13 cellular contexts compared by ENCODE assay signal in the genomic region with DNA sequence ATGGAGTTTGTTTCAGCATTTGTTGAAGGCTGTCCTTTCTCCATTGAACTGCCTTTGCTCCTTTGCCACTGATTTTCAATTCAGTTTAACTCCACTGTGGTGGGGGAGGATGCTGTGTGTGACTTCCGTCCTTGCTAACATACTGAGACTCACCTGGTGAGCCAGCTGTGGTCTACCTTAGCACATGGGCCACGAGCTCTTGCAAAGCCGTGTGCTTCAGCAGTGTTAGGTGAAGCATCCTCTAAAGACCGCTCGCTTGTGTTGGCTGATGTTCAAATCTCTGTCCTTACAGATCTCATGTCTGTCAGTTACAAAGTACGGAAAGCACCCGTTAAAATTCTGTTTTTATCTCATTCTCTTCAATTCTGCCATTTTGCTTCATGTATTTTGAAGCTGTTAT. TPM values are rescaled to one million over a fixed set of nuclear protein-coding genes. Genes with fewer than 3 reads are reported as not detected.
DNase-seq lines count a peak whose midpoint lies in the region; ATAC-seq, FAIRE-seq and TF ChIP-seq lines count a peak whose summit lies in the region.
"Had no signal": no experiment of that assay in that cellular context is flagged by ENCODE, and none has a peak within 500 bp of the region (broad histone marks: within the 10 kb centered on the region; RNA-seq: fewer than 3 reads in every experiment).

No MANE protein-coding gene starts in this region.

- DNase-seq in GM23248 (no peak), endothelial cell of umbilical vein (ENCODE audit: low read depth, low spot score) (no peak), OCI-M1 (lab: John Stamatoyannopoulos, UW) (no peak), RCC 7860 (ENCODE audit: low spot score) (no peak)
- DNase-seq: activated B cell treated with CpG ODN at 0.5 μM for 24 hours; activated naive CD8-positive, alpha-beta T cell treated with anti-CD3 and anti-CD28 coated beads, Interleukin-2, amount 10 ng/mL, durations not matched to agents 7 days and 5 days; cortex of kidney; stimulated activated CD4-positive, alpha-beta T cell treated with anti-CD3 and anti-CD28 coated beads, Interleukin-2, amount 100 ng/mL, for 24 hours had no signal

- H3K4me2 ChIP-seq in GM23248 (ENCODE audit: unreplicated experiment) (peak overlapping the region; percentile 58), OCI-LY1 (ENCODE audit: low read length) (no peak overlapping the region), endothelial cell of umbilical vein (ENCODE audit: insufficient read depth, low read length) (no peak overlapping the region), parathyroid adenoma (ENCODE audit: low read length) (no peak overlapping the region)

- H3K9me1 ChIP-seq in endothelial cell of umbilical vein (replicated peaks; ENCODE audit: control insufficient read depth, extremely low read depth, insufficient read depth, low read length): no peaks in the 10 kb centered on the region

- H3K79me2 ChIP-seq in GM23248 (ENCODE audit: insufficient read depth) (no peaks in the 10 kb centered on the region), OCI-LY1 (ENCODE audit: insufficient read depth, low read length) (no peaks in the 10 kb centered on the region), endothelial cell of umbilical vein (ENCODE audit: control insufficient read depth, insufficient read depth, low read length) (no peaks in the 10 kb centered on the region), parathyroid adenoma (no peaks in the 10 kb centered on the region)

- CTCF ChIA-PET in endothelial cell of umbilical vein (lab: Charles Lee): no interaction called here

- TF ChIP-seq POLR2A in endothelial cell of umbilical vein (IDR thresholded peaks at IDR 0.05; ENCODE audit: low read depth, low read length): no peak

- BruUV-seq in endothelial cell of umbilical vein (replicated peaks; lab: Mats Ljungman, UMichigan): no TSS peak

- TF ChIP-seq CTCF in OCI-LY1 (IDR thresholded peaks at IDR 0.05; ENCODE audit: low read length) (no peak), endothelial cell of umbilical vein (IDR thresholded peaks at IDR 0.05; ENCODE audit: extremely low read depth in 1 of 2, insufficient read depth in 1 of 2, low read depth in 1 of 2, low read length in 2 of 2) (no peak), parathyroid adenoma (IDR thresholded peaks at IDR 0.05) (no peak)

- dilution Hi-C loops in endothelial cell of umbilical vein (cut with MboI; ENCODE audit: extremely low pct_ligation_motif_present, low sequenced_read_pairs): no loop called here

- no peaks in the 10 kb centered on the region for H3K9me2 ChIP-seq in GM23248 (ENCODE audit: insufficient read depth)
- no peaks in the 10 kb centered on the region for H3K9me2 ChIP-seq in OCI-LY1 (ENCODE audit: low read depth, low read length)

- H3K9ac ChIP-seq in GM23248 (no peak overlapping the region), OCI-LY1 (ENCODE audit: low read length) (no peak overlapping the region), endothelial cell of umbilical vein (replicated peaks; ENCODE audit: extremely low read depth, insufficient read depth, low read length) (no peak overlapping the region), parathyroid adenoma (no peak overlapping the region)

- H3K27ac ChIP-seq in GM23248: no peak overlapping the region; the same call in 1 of the 2 replicates
- peak overlapping the region; percentile 40 for H3K27ac ChIP-seq in OCI-LY1 (ENCODE audit: low read depth, low read length, poor library complexity, severe bottlenecking)
- peak overlapping the region; percentile 69 for H3K27ac ChIP-seq in endothelial cell of umbilical vein (ENCODE audit: insufficient read depth, low read depth, low read length)
- H3K27ac ChIP-seq in parathyroid adenoma: peak overlapping the region; percentile 71

- H3K4me3 ChIP-seq in GM23248 (no peak overlapping the region), OCI-LY1 (ENCODE audit: low read depth, low read length, poor library complexity, severe bottlenecking) (no peak overlapping the region), endothelial cell of umbilical vein (replicated peaks in 1 of 3; ENCODE audit: insufficient read depth in 1 of 3, low read depth in 1 of 3, low read length in 3 of 3) (no peak overlapping the region), parathyroid adenoma (ENCODE audit: low read depth, low read length) (no peak overlapping the region)

- in situ Hi-C loops in GM23248 (cut with MboI): no loop called here

- no peaks in the 10 kb centered on the region for H3K27me3 ChIP-seq in GM23248 (replicated peaks; ENCODE audit: insufficient read depth)
- no peaks in the 10 kb centered on the region for H3K27me3 ChIP-seq in OCI-LY1 (ENCODE audit: insufficient read depth, low read length)
- no peaks in the 10 kb centered on the region for H3K27me3 ChIP-seq in endothelial cell of umbilical vein (ENCODE audit: control insufficient read depth in 2 of 2, insufficient read depth in 2 of 2, low read length in 2 of 2)
- no peaks in the 10 kb centered on the region for H3K27me3 ChIP-seq in parathyroid adenoma (ENCODE audit: control insufficient read depth, insufficient read depth, low read length)
- H3K27me3 ChIP-seq: BE2C had no signal

- FAIRE-seq in endothelial cell of umbilical vein (lab: Jason Lieb, UNC) (no peak), RCC 7860 (lab: Jason Lieb, UNC) (no peak)

- POLR2A ChIA-PET in endothelial cell of umbilical vein (lab: Charles Lee): no interaction called here

- peaks cover 12% of the 10 kb centered on the region for H3F3A ChIP-seq in GM23248 (ENCODE audit: insufficient read depth)
- H3F3A ChIP-seq in OCI-LY1 (ENCODE audit: insufficient read depth, low read length): no peaks in the 10 kb centered on the region; the same call in 1 of the 2 replicates

- no peaks in the 10 kb centered on the region for H3K9me3 ChIP-seq in GM23248 (ENCODE audit: low read depth)
- H3K9me3 ChIP-seq in OCI-LY1 (ENCODE audit: low read length): no peaks in the 10 kb centered on the region
- H3K9me3 ChIP-seq in endothelial cell of umbilical vein (replicated peaks; ENCODE audit: control insufficient read depth, insufficient read depth, low read length): no peaks in the 10 kb centered on the region
- no peaks in the 10 kb centered on the region for H3K9me3 ChIP-seq in parathyroid adenoma (ENCODE audit: control insufficient read depth, low read length)
- H3K9me3 ChIP-seq: BE2C had no signal

- H3K36me3 ChIP-seq in GM23248 (ENCODE audit: low read depth): peaks cover 4% of the 10 kb centered on the region; the same call in 1 of the 2 replicates
- H3K36me3 ChIP-seq in OCI-LY1 (ENCODE audit: insufficient read depth, low read length): peaks cover 28% of the 10 kb centered on the region
- peaks cover 0 to 9% of the 10 kb centered on the region in 2 experiments for H3K36me3 ChIP-seq in endothelial cell of umbilical vein (ENCODE audit: control insufficient read depth in 2 of 2, extremely low read depth in 1 of 2, insufficient read depth in 2 of 2, low read length in 2 of 2)
- H3K36me3 ChIP-seq in parathyroid adenoma (ENCODE audit: control insufficient read depth, insufficient read depth, low read length): no peaks in the 10 kb centered on the region

- H2AFZ ChIP-seq in GM23248 (no peak overlapping the region), OCI-LY1 (ENCODE audit: low read length) (no peak overlapping the region), endothelial cell of umbilical vein (ENCODE audit: low read depth, low read length) (no peak overlapping the region), parathyroid adenoma (no peak overlapping the region)

- WGBS in GM23248 (ENCODE audit: low coverage in 1 of 2, low lambda C conversion rate in 2 of 2, missing lambda C conversion rate in 2 of 2), 2 experiments: 62 to 65% methylated on average over 7 of the region's 7 CpGs

- intact Hi-C loops in endothelial cell of umbilical vein (cut with micrococcal nuclease): loop anchor here (5.0 kb wide), 1 partner anchor 36 kb away; no protein-coding TSS in a partner anchor

- peaks cover 24% of the 10 kb centered on the region for H3K4me1 ChIP-seq in GM23248 (ENCODE audit: insufficient read depth)
- H3K4me1 ChIP-seq in OCI-LY1 (ENCODE audit: insufficient read depth, low read length, severe bottlenecking): peaks cover 36% of the 10 kb centered on the region
- peaks cover 31% of the 10 kb centered on the region for H3K4me1 ChIP-seq in endothelial cell of umbilical vein (ENCODE audit: control insufficient read depth, extremely low read depth, insufficient read depth, low read length)
- H3K4me1 ChIP-seq in parathyroid adenoma: peaks cover 9% of the 10 kb centered on the region

- no peak for ATAC-seq in GM21447 (IDR thresholded peaks at IDR 0.05; ENCODE audit: unreplicated experiment)
- ATAC-seq in HG02970 (IDR thresholded peaks at IDR 0.05; ENCODE audit: low FRiP score, unreplicated experiment): no peak

- no peaks in the 10 kb centered on the region for H4K20me1 ChIP-seq in GM23248 (ENCODE audit: insufficient read depth)
- H4K20me1 ChIP-seq in OCI-LY1 (ENCODE audit: insufficient read depth, low read length): no peaks in the 10 kb centered on the region
- H4K20me1 ChIP-seq in endothelial cell of umbilical vein (replicated peaks; ENCODE audit: control insufficient read depth, extremely low read depth, insufficient read depth, low read length): no peaks in the 10 kb centered on the region

RNA-seq across cellular contexts. Expression of gene SPATC1L, which starts 3.6 kb away (rescaled TPM):
- total RNA-seq in GM23248 (2014; rRNA removed; shearing (Covaris generic)): 5.2 and 5.3 TPM in 2 replicates
- polyA plus RNA-seq in GM23248 (2016; fragmentation: Nextera tagmentation; extraction: Ambion mirVana) (15.2 and 15.7 TPM in 2 replicates), endothelial cell of umbilical vein (11.5 and 14.6 TPM in 2 replicates)
- total RNA-seq in endothelial cell of umbilical vein: 15.3 and 31.7 TPM in 2 replicates
- 10.2 and 16.5 TPM in 2 replicates for polyA plus RNA-seq in endothelial cell of umbilical vein (2011; cell fraction: cytosol; rRNA removed)
- polyA plus RNA-seq in endothelial cell of umbilical vein (2011; cell fraction: nucleus; rRNA removed): 6.4 and 9.8 TPM in 2 replicates
- polyA plus RNA-seq in endothelial cell of umbilical vein (2012): 18.3 and 18.4 TPM in 2 replicates
- 5.2 and 6.1 TPM in 2 replicates for polyA minus RNA-seq in endothelial cell of umbilical vein
- polyA minus RNA-seq in endothelial cell of umbilical vein (2011; cell fraction: cytosol; rRNA and poly(A)+ RNA removed): 5.9 TPM
- polyA minus RNA-seq in endothelial cell of umbilical vein (2011; cell fraction: nucleus; rRNA and poly(A)+ RNA removed): 2.5 and 5.8 TPM in 2 replicates

RNA-seq across cellular contexts. Expression of gene FTCD, which starts 32.4 kb away (rescaled TPM):
- total RNA-seq in GM23248 (2014; rRNA removed; shearing (Covaris generic)): not detected in 2 replicates
- not detected in 2 replicates for polyA plus RNA-seq in GM23248 (2016; fragmentation: Nextera tagmentation; extraction: Ambion mirVana)
- total RNA-seq in endothelial cell of umbilical vein: 1.2 and 1.5 TPM in 2 replicates
- 0.06 TPM in 1 of 2 replicates, not detected in the other for polyA plus RNA-seq in endothelial cell of umbilical vein
- 0.04 TPM in 1 of 2 replicates, not detected in the other for polyA plus RNA-seq in endothelial cell of umbilical vein (2011; cell fraction: cytosol; rRNA removed)
- 0.28 and 0.37 TPM in 2 replicates for polyA plus RNA-seq in endothelial cell of umbilical vein (2011; cell fraction: nucleus; rRNA removed)
- polyA plus RNA-seq in endothelial cell of umbilical vein (2012): 0.36 and 0.42 TPM in 2 replicates
- polyA minus RNA-seq in endothelial cell of umbilical vein: not detected in 2 replicates
- not detected for polyA minus RNA-seq in endothelial cell of umbilical vein (2011; cell fraction: cytosol; rRNA and poly(A)+ RNA removed)
- not detected in 2 replicates for polyA minus RNA-seq in endothelial cell of umbilical vein (2011; cell fraction: nucleus; rRNA and poly(A)+ RNA removed)

RNA-seq across cellular contexts. Expression of gene LSS, which starts 40.8 kb away (rescaled TPM):
- total RNA-seq in GM23248 (2014; rRNA removed; shearing (Covaris generic)): 41.1 and 45.7 TPM in 2 replicates
- polyA plus RNA-seq in GM23248 (2016; fragmentation: Nextera tagmentation; extraction: Ambion mirVana) (26.8 and 28.0 TPM in 2 replicates), endothelial cell of umbilical vein (120 and 132 TPM in 2 replicates)
- total RNA-seq in endothelial cell of umbilical vein: 141 TPM in 2 replicates
- polyA plus RNA-seq in endothelial cell of umbilical vein (2011; cell fraction: cytosol; rRNA removed): 61.0 and 68.1 TPM in 2 replicates
- polyA plus RNA-seq in endothelial cell of umbilical vein (2011; cell fraction: nucleus; rRNA removed): 219 and 279 TPM in 2 replicates
- polyA plus RNA-seq in endothelial cell of umbilical vein (2012): 46.0 and 49.7 TPM in 2 replicates
- polyA minus RNA-seq in endothelial cell of umbilical vein: 126 and 151 TPM in 2 replicates
- polyA minus RNA-seq in endothelial cell of umbilical vein (2011; cell fraction: cytosol; rRNA and poly(A)+ RNA removed): 14.0 TPM
- polyA minus RNA-seq in endothelial cell of umbilical vein (2011; cell fraction: nucleus; rRNA and poly(A)+ RNA removed): 70.4 and 87.6 TPM in 2 replicates
